19 cellular contexts compared by ENCODE assay signal in the genomic region with DNA sequence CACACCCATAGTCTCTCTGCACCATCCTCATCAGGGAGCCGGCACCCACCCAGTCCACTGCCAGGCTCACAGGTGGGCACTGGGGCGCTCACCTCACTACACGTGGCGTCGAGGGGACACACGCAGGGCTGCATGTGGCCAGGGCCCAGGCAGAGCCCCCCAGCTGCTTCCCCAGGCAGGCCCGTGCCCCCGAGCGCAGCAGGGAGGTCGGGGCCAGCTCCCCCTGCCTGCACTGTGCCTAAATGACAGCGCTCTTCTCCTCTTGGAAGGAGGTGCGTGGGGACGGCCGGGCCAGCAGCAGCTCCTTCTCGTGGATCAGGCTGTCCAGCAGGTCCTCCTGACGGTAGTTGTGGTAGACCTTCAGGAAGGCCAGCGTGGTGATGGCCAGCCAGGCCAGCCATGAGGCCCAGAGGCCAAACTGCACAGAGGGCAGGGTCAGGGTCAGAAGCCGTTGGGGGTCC. TPM values are rescaled to one million over a fixed set of nuclear protein-coding genes. Genes with fewer than 3 reads are reported as not detected.
"Had no signal": no experiment of that assay in that cellular context is flagged by ENCODE, and none has a peak within 500 bp of the region (broad histone marks: within the 10 kb centered on the region; RNA-seq: fewer than 3 reads in every experiment).

No MANE protein-coding gene starts in this region.

- H3K9me3 ChIP-seq: adrenal gland, colonic mucosa, right lobe of liver, suprapubic skin had no signal

- H3K36me3 Mint-ChIP-seq: activated naive CD4-positive, alpha-beta T cell treated with anti-CD3 and anti-CD28 coated beads, Interleukin-2, amount 50 U/mL, for 24 hours; naive thymus-derived CD4-positive, alpha-beta T cell; T-cell had no signal

- H3K27me3 Mint-ChIP-seq: stimulated activated naive CD8-positive, alpha-beta T cell treated with anti-CD3 and anti-CD28 coated beads, Interleukin-15, Interleukin-2, amounts not matched to agents 100 ng/mL and 50 ng/mL, for 24 hours had no signal

- H3K4me1 ChIP-seq: adrenal gland, colonic mucosa, right lobe of liver, suprapubic skin had no signal

- ATAC-seq: esophagus mucosa; naive thymus-derived CD4-positive, alpha-beta T cell; right lobe of liver; T-cell had no signal

- H3K36me3 ChIP-seq: adrenal gland, colonic mucosa, right lobe of liver, suprapubic skin had no signal

- H3K4me1 Mint-ChIP-seq: activated naive CD4-positive, alpha-beta T cell treated with anti-CD3 and anti-CD28 coated beads, Interleukin-2, amount 50 U/mL, for 24 hours; T-cell had no signal

- DNase-seq: activated CD4-positive, alpha-beta T cell treated with anti-CD3 and anti-CD28 coated beads for 1 hour; activated CD4-positive, alpha-beta T cell treated with anti-CD3 and anti-CD28 coated beads, Interleukin-2, amount 50 U/mL, for 4 hours; activated effector memory CD4-positive, alpha-beta T cell treated with Interleukin-2 at 50 U/mL for 16 hours; activated T-cell treated with anti-CD3 and anti-CD28 coated beads, Interleukin-2, amount 50 U/mL, for 24 hours; adrenal gland; caudate nucleus; colonic mucosa; hypothalamus; mammary epithelial cell; naive thymus-derived CD4-positive, alpha-beta T cell; T-cell; T1000; trophoblast cell had no signal

- H3K9me3 Mint-ChIP-seq: activated naive CD4-positive, alpha-beta T cell treated with anti-CD3 and anti-CD28 coated beads, Interleukin-2, amount 50 U/mL, for 24 hours; activated T-cell treated with anti-CD3 and anti-CD28 coated beads, Interleukin-2, amount 50 U/mL, for 24 hours; stimulated activated naive CD8-positive, alpha-beta T cell treated with anti-CD3 and anti-CD28 coated beads, Interleukin-15, Interleukin-2, amounts not matched to agents 100 ng/mL and 50 ng/mL, for 24 hours; T-cell had no signal

- H3K27me3 ChIP-seq: adrenal gland, colonic mucosa, right lobe of liver had no signal

- H3K27ac Mint-ChIP-seq: activated naive CD4-positive, alpha-beta T cell treated with anti-CD3 and anti-CD28 coated beads, Interleukin-2, amount 50 U/mL, for 24 hours; activated T-cell treated with anti-CD3 and anti-CD28 coated beads, Interleukin-2, amount 50 U/mL, for 24 hours; naive thymus-derived CD4-positive, alpha-beta T cell; stimulated activated naive CD8-positive, alpha-beta T cell treated with anti-CD3 and anti-CD28 coated beads, Interleukin-15, Interleukin-2, amounts not matched to agents 100 ng/mL and 50 ng/mL, for 24 hours; T-cell had no signal

- H3K4me3 Mint-ChIP-seq: activated naive CD4-positive, alpha-beta T cell treated with anti-CD3 and anti-CD28 coated beads, Interleukin-2, amount 50 U/mL, for 24 hours; activated T-cell treated with anti-CD3 and anti-CD28 coated beads, Interleukin-2, amount 50 U/mL, for 24 hours; naive thymus-derived CD4-positive, alpha-beta T cell; stimulated activated naive CD8-positive, alpha-beta T cell treated with anti-CD3 and anti-CD28 coated beads, Interleukin-15, Interleukin-2, amounts not matched to agents 100 ng/mL and 50 ng/mL, for 24 hours; T-cell had no signal

- H3K4me3 ChIP-seq: adrenal gland, colonic mucosa, right lobe of liver, suprapubic skin had no signal

- H3K27ac ChIP-seq: adrenal gland, colonic mucosa, right lobe of liver, suprapubic skin had no signal

RNA-seq across cellular contexts. Expression of a gene that starts 11.3 kb away (rescaled TPM):
- total RNA-seq: esophagus mucosa, mononuclear cell, suprapubic skin, T-cell had no signal

RNA-seq across cellular contexts. Expression of a gene that starts 13.7 kb away (rescaled TPM):
- total RNA-seq: esophagus mucosa; mammary epithelial cell; mononuclear cell; naive thymus-derived CD4-positive, alpha-beta T cell; T-cell had no signal
